ENCODE assay signal across 1 cellular context in genomic region chr12:47770086-47770726, GRCh38.
TF ChIP-seq lines count a peak whose summit lies in the region.

No MANE protein-coding gene starts in this region.

TF ChIP-seq in HEK293, 187 proteins besides CTCF, POLR2A, EP300 and RAD21:
- no peak for TF ChIP-seq ZNF214 (tag by site-specific recombination; IDR thresholded peaks at IDR 0.05; ENCODE audit: borderline replicate concordance)
- no peak for TF ChIP-seq ZNF623 (tag by site-specific recombination; IDR thresholded peaks at IDR 0.05)
- TF ChIP-seq ZNF169 (tag by site-specific recombination; IDR thresholded peaks at IDR 0.05), result no peak
- TF ChIP-seq ZBTB20 (tag by site-specific recombination; IDR thresholded peaks at IDR 0.05), result no peak
- TF ChIP-seq ZNF341 (tag by site-specific recombination; IDR thresholded peaks at IDR 0.05; ENCODE audit: low read depth), result no peak
- TF ChIP-seq ZNF221 (tag by site-specific recombination; IDR thresholded peaks at IDR 0.05; ENCODE audit: borderline replicate concordance), result no peak
- no peak for TF ChIP-seq INSM2 (tag by site-specific recombination; IDR thresholded peaks at IDR 0.05)
- TF ChIP-seq ZNF792 (tag by site-specific recombination; IDR thresholded peaks at IDR 0.05), result no peak
- TF ChIP-seq KLF1 (tag by site-specific recombination; IDR thresholded peaks at IDR 0.05), result no peak
- TF ChIP-seq ZNF157 (tag by site-specific recombination; IDR thresholded peaks at IDR 0.05), result no peak
- no peak for TF ChIP-seq ZNF837 (tag by site-specific recombination; IDR thresholded peaks at IDR 0.05)
- TF ChIP-seq OSR2 (tag by site-specific recombination; IDR thresholded peaks at IDR 0.05), result no peak
- TF ChIP-seq OVOL3 (tag by site-specific recombination; IDR thresholded peaks at IDR 0.05), result no peak
- TF ChIP-seq ZNF416 (tag by site-specific recombination; IDR thresholded peaks at IDR 0.05), result no peak
- peak; percentile 56 for TF ChIP-seq ZBTB17 (tag by site-specific recombination; IDR thresholded peaks at IDR 0.05)
- no peak for TF ChIP-seq ZNF560 (tag by site-specific recombination; IDR thresholded peaks at IDR 0.05; ENCODE audit: borderline replicate concordance)
- no peak for TF ChIP-seq ZNF362 (tag by site-specific recombination; IDR thresholded peaks at IDR 0.05)
- no peak for TF ChIP-seq SP3 (tag by site-specific recombination; IDR thresholded peaks at IDR 0.05)
- TF ChIP-seq MYNN (tag by site-specific recombination; IDR thresholded peaks at IDR 0.05; ENCODE audit: borderline replicate concordance), result no peak
- TF ChIP-seq ZNF558 (tag by site-specific recombination; IDR thresholded peaks at IDR 0.05), result 0 out of 2 replicates have a peak, but pooled peaks have one; percentile 41
- no peak for TF ChIP-seq ZNF138 (tag by site-specific recombination; IDR thresholded peaks at IDR 0.05; ENCODE audit: borderline replicate concordance)
- no peak for TF ChIP-seq ZNF488 (tag by site-specific recombination; IDR thresholded peaks at IDR 0.05)
- TF ChIP-seq SP7 (tag by site-specific recombination; IDR thresholded peaks at IDR 0.05), result peak; percentile 54
- TF ChIP-seq ZNF335 (tag by site-specific recombination; conservative IDR thresholded peaks at IDR 0.05), result peak; percentile 35; the same call in 1 of the 2 replicates
- no peak for TF ChIP-seq ZNF596 (tag by site-specific recombination; IDR thresholded peaks at IDR 0.05)
- TF ChIP-seq ZNF76 (tag by site-specific recombination; IDR thresholded peaks at IDR 0.05; ENCODE audit: borderline replicate concordance, low read depth), result no peak
- TF ChIP-seq SCRT1 (tag by site-specific recombination; IDR thresholded peaks at IDR 0.05; ENCODE audit: borderline replicate concordance), result no peak
- no peak for TF ChIP-seq ZNF629 (tag by site-specific recombination; IDR thresholded peaks at IDR 0.05)
- peak; percentile 12; the same call in 1 of the 2 replicates for TF ChIP-seq ZNF664 (tag by site-specific recombination; IDR thresholded peaks at IDR 0.05)
- 0 out of 2 replicates have a peak, but pooled peaks have one; percentile 15 for TF ChIP-seq ZNF518A (tag by site-specific recombination; conservative IDR thresholded peaks at IDR 0.05; ENCODE audit: low read depth)
- TF ChIP-seq KLF8 (tag by site-specific recombination; IDR thresholded peaks at IDR 0.05), result no peak
- TF ChIP-seq ZNF660 (tag by site-specific recombination; IDR thresholded peaks at IDR 0.05), result no peak
- TF ChIP-seq REST (tag by site-specific recombination; IDR thresholded peaks at IDR 0.05), result 0 out of 2 replicates have a peak, but pooled peaks have one; percentile 27
- TF ChIP-seq ZNF768 (tag by site-specific recombination; IDR thresholded peaks at IDR 0.05), result no peak
- peak; percentile 71; the same call in 1 of the 2 replicates for TF ChIP-seq PRDM1 (tag by site-specific recombination; IDR thresholded peaks at IDR 0.05)
- no peak for TF ChIP-seq ZNF114 (tag by site-specific recombination; IDR thresholded peaks at IDR 0.05)
- TF ChIP-seq ZNF548 (tag by site-specific recombination; IDR thresholded peaks at IDR 0.05), result no peak
- no peak for TF ChIP-seq FEZF1 (tag by site-specific recombination; IDR thresholded peaks at IDR 0.05)
- no peak for TF ChIP-seq ATF2 (tag by site-specific recombination; IDR thresholded peaks at IDR 0.05; ENCODE audit: low read depth)
- no peak for TF ChIP-seq GLIS2 (tag by site-specific recombination; IDR thresholded peaks at IDR 0.05)
- no peak for TF ChIP-seq ZNF223 (tag by site-specific recombination; IDR thresholded peaks at IDR 0.05)
- no peak for TF ChIP-seq ZBTB1 (tag by site-specific recombination; IDR thresholded peaks at IDR 0.05)
- no peak for TF ChIP-seq ZNF423 (tag by site-specific recombination; IDR thresholded peaks at IDR 0.05)
- peak; percentile 16; the same call in 1 of the 2 replicates for TF ChIP-seq PRDM4 (tag by site-specific recombination; IDR thresholded peaks at IDR 0.05)
- no peak for TF ChIP-seq ZNF433 (tag by site-specific recombination; IDR thresholded peaks at IDR 0.05; ENCODE audit: low read depth)
- no peak for TF ChIP-seq ZNF791 (tag by site-specific recombination; IDR thresholded peaks at IDR 0.05)
- no peak for TF ChIP-seq AEBP2 (tag by site-specific recombination; IDR thresholded peaks at IDR 0.05; ENCODE audit: borderline replicate concordance)
- TF ChIP-seq ZNF529 (tag by site-specific recombination; IDR thresholded peaks at IDR 0.05; ENCODE audit: insufficient replicate concordance), result no peak
- peak; percentile 73 for TF ChIP-seq ZNF600 (tag by site-specific recombination; IDR thresholded peaks at IDR 0.05)
- TF ChIP-seq ZNF544 (tag by site-specific recombination; IDR thresholded peaks at IDR 0.05), result no peak
- TF ChIP-seq ZNF292 (tag by site-specific recombination; IDR thresholded peaks at IDR 0.05; ENCODE audit: borderline replicate concordance, low read depth), result no peak
TF ChIP-seq in HEK293: peak in this region for 10.
